Comparison of ENCODE assay signal across 17 cellular contexts in genomic region chr2:85795331-85796045, GRCh38. TPM values are rescaled to one million over a fixed set of nuclear protein-coding genes. Genes with fewer than 3 reads are reported as not detected.
DNase-seq lines count a peak whose midpoint lies in the region; TF ChIP-seq lines count a peak whose summit lies in the region.
"Had no signal": no experiment of that assay in that cellular context is flagged by ENCODE, and none has a peak within 500 bp of the region (broad histone marks: within the 10 kb centered on the region; RNA-seq: fewer than 3 reads in every experiment).

No MANE protein-coding gene starts in this region.

- peak overlapping the region; percentile 94 for H3K27ac ChIP-seq in caudate nucleus (ENCODE audit: low read depth, low read length)
- peak overlapping the region; percentile 87 for H3K27ac ChIP-seq in left ventricle myocardium inferior (replicated peaks)
- H3K27ac ChIP-seq in ovary, result peak overlapping the region; percentile 55 to 69
- H3K27ac ChIP-seq: BLaER1 treated with 17β-estradiol and CSF1 and Interleukin-3, amounts not matched to agents 10 nM and 100 nM had no signal

- peak overlapping the region; percentile 11 for H3K4me3 Mint-ChIP-seq in type B pancreatic cell
- H3K4me3 Mint-ChIP-seq: activated naive CD4-positive, alpha-beta T cell treated with anti-CD3 and anti-CD28 coated beads, Interleukin-2, amount 50 U/mL, for 24 hours; T-cell had no signal

- H3K27me3 ChIP-seq in left ventricle myocardium inferior (ENCODE audit: low read depth), result no peaks in the 10 kb centered on the region
- no peaks in the 10 kb centered on the region for H3K27me3 ChIP-seq in ovary
- H3K27me3 ChIP-seq: BLaER1 treated with 17β-estradiol and CSF1 and Interleukin-3, amounts not matched to agents 10 nM and 100 nM; left lung; Peyer's patch had no signal

- DNase-seq in caudate nucleus (lab: John Stamatoyannopoulos, UW), result peak in 1 of 61 donors; percentile 22
- DNase-seq in left ventricle myocardium inferior, result no peak
- peak in 2 of 5 donors; percentile 40 to 47 for DNase-seq in ovary
- DNase-seq in type B pancreatic cell (ENCODE audit: extremely low spot score, unreplicated experiment), result no peak
- DNase-seq in stimulated activated CD4-positive, alpha-beta T cell treated with anti-CD3 and anti-CD28 coated beads, Interleukin-4, amount 100 ng/mL, for 4 hours, result no peak
- DNase-seq in NCI-H82 treated with DMSO at 0.1 percent for 48 hours (lab: John Stamatoyannopoulos, UW; ENCODE audit: unreplicated experiment), result no peak
- DNase-seq in NCI-H1694 treated with DMSO at 0.1 percent for 48 hours (lab: John Stamatoyannopoulos, UW), result no peak
- DNase-seq: activated CD8-positive, alpha-beta memory T cell treated with anti-CD3 and anti-CD28 coated beads, Interleukin-2, amount 50 U/mL, for 48 hours; erythroblast; NCI-H187; NCI-H69; T-cell had no signal

- peaks cover 92% of the 10 kb centered on the region for H3K4me1 ChIP-seq in left ventricle myocardium inferior
- peaks cover 44% of the 10 kb centered on the region for H3K4me1 ChIP-seq in ovary (ENCODE audit: insufficient read depth)

- H3K36me3 Mint-ChIP-seq in type B pancreatic cell, result no peaks in the 10 kb centered on the region
- H3K36me3 Mint-ChIP-seq: activated naive CD4-positive, alpha-beta T cell treated with anti-CD3 and anti-CD28 coated beads, Interleukin-2, amount 50 U/mL, for 24 hours; T-cell had no signal

- no peak for TF ChIP-seq EP300 in ovary (IDR thresholded peaks at IDR 0.05)

- H3K9me3 Mint-ChIP-seq in type B pancreatic cell, result no peaks in the 10 kb centered on the region
- H3K9me3 Mint-ChIP-seq: activated naive CD4-positive, alpha-beta T cell treated with anti-CD3 and anti-CD28 coated beads, Interleukin-2, amount 50 U/mL, for 24 hours; T-cell had no signal

- intact Hi-C loops in left ventricle myocardium inferior (cut with micrococcal nuclease) (no loop called here), ovary (cut with DNase I) (loop anchor here in 3 of 4 donors (5.0 kb wide), 3 partner anchors 43 to 63 kb away; partner anchors contain the start of gene ATOH8 (in 1 of the 3))

- TF ChIP-seq CTCF in left ventricle myocardium inferior (IDR thresholded peaks at IDR 0.05; ENCODE audit: borderline replicate concordance) (no peak), ovary (IDR thresholded peaks at IDR 0.05) (no peak), type B pancreatic cell (conservative IDR thresholded peaks at IDR 0.05) (no peak)

- no peak overlapping the region for H3K27ac Mint-ChIP-seq in type B pancreatic cell
- H3K27ac Mint-ChIP-seq: activated naive CD4-positive, alpha-beta T cell treated with anti-CD3 and anti-CD28 coated beads, Interleukin-2, amount 50 U/mL, for 24 hours had no signal

- TF ChIP-seq POLR2A in ovary (IDR thresholded peaks at IDR 0.05), result no peak

- H3K36me3 ChIP-seq in left ventricle myocardium inferior (no peaks in the 10 kb centered on the region), ovary (no peaks in the 10 kb centered on the region)
- H3K36me3 ChIP-seq: BLaER1 treated with 17β-estradiol and CSF1 and Interleukin-3, amounts not matched to agents 10 nM and 100 nM; left lung; Peyer's patch had no signal

- H3K9me3 ChIP-seq in left ventricle myocardium inferior (replicated peaks) (no peaks in the 10 kb centered on the region), ovary (no peaks in the 10 kb centered on the region)
- H3K9me3 ChIP-seq: BLaER1 treated with 17β-estradiol and CSF1 and Interleukin-3, amounts not matched to agents 10 nM and 100 nM; left lung; Peyer's patch had no signal

- H3K4me3 ChIP-seq in left ventricle myocardium inferior (peak overlapping the region; percentile 29), ovary (no peak overlapping the region)
- H3K4me3 ChIP-seq: BLaER1 treated with 17β-estradiol and CSF1 and Interleukin-3, amounts not matched to agents 10 nM and 100 nM; left lung; Peyer's patch; skin epidermis had no signal

- H3K27me3 Mint-ChIP-seq in type B pancreatic cell, result peaks cover 18% of the 10 kb centered on the region

- WGBS in ovary, 3 donors, result 41 to 62% (median 41%) methylated on average over 20 of the region's 20 CpGs

- peaks cover 59% of the 10 kb centered on the region for H3K4me1 Mint-ChIP-seq in type B pancreatic cell (ENCODE audit: unreplicated experiment)
- H3K4me1 Mint-ChIP-seq: activated naive CD4-positive, alpha-beta T cell treated with anti-CD3 and anti-CD28 coated beads, Interleukin-2, amount 50 U/mL, for 24 hours; T-cell had no signal

RNA-seq across cellular contexts. Expression of gene ATOH8, which starts 41.7 kb away (rescaled TPM):
- total RNA-seq in left ventricle myocardium inferior (23.3 TPM), ovary (10 to 100 TPM; 10.7 to 37.7 (median 29.6) TPM), type B pancreatic cell (ENCODE audit: low replicate concordance) (1.8 and 13.7 TPM in 2 replicates)
- 10 to 100 TPM in 1 of 2 donors, 1 to 10 TPM in 1; 9.4 to 37.3 TPM for polyA plus RNA-seq in ovary
